In genomic region chr17:57866723-57867122, GRCh38 we compare ENCODE assay signal across 1 cellular context.
TF ChIP-seq lines count a peak whose summit lies in the region.

No MANE protein-coding gene starts in this region.

TF ChIP-seq in H1, 55 proteins besides CTCF, POLR2A, EP300 and RAD21:
- no peak for TF ChIP-seq FOSL1 (IDR thresholded peaks at IDR 0.05; ENCODE audit: insufficient read depth, low read depth, low read length)
- no peak for TF ChIP-seq CTBP2 (IDR thresholded peaks at IDR 0.05; ENCODE audit: borderline replicate concordance, insufficient read depth, insufficient read length, low read length)
- no peak for TF ChIP-seq EZH2 (IDR thresholded peaks at IDR 0.05; ENCODE audit: low read depth, low read length, severe bottlenecking)
- TF ChIP-seq E2F6 (IDR thresholded peaks at IDR 0.05), result no peak
- TF ChIP-seq EGR1 (IDR thresholded peaks at IDR 0.05; ENCODE audit: borderline replicate concordance, low read depth, low read length), result no peak
- TF ChIP-seq JUN (IDR thresholded peaks at IDR 0.05; ENCODE audit: low read depth, low read length), result no peak
- TF ChIP-seq CHD2 (IDR thresholded peaks at IDR 0.05; ENCODE audit: low read length), result no peak
- no peak for TF ChIP-seq SIRT6 (IDR thresholded peaks at IDR 0.05; ENCODE audit: low read length)
- TF ChIP-seq BRCA1 (IDR thresholded peaks at IDR 0.05; ENCODE audit: low read depth, low read length), result no peak
- TF ChIP-seq ATF3 (IDR thresholded peaks at IDR 0.05; ENCODE audit: insufficient read depth, low read depth, low read length), result no peak
- TF ChIP-seq ATF2 (IDR thresholded peaks at IDR 0.05; ENCODE audit: low read length), result no peak
- TF ChIP-seq ASH2L (IDR thresholded peaks at IDR 0.05; ENCODE audit: low read length), result no peak
- TF ChIP-seq NRF1 (IDR thresholded peaks at IDR 0.05; ENCODE audit: low read depth, low read length), result no peak
- TF ChIP-seq RFX5 (IDR thresholded peaks at IDR 0.05; ENCODE audit: borderline replicate concordance, low read depth, low read length), result no peak
- TF ChIP-seq POLR2AphosphoS5 (IDR thresholded peaks at IDR 0.05; ENCODE audit: low read depth, low read length), result no peak
- no peak for TF ChIP-seq MAFK (IDR thresholded peaks at IDR 0.05; ENCODE audit: low read depth, low read length)
- no peak for TF ChIP-seq SRF (IDR thresholded peaks at IDR 0.05; ENCODE audit: low read depth, low read length)
- TF ChIP-seq KDM5A (IDR thresholded peaks at IDR 0.05; ENCODE audit: low read length), result no peak
- TF ChIP-seq SIX5 (IDR thresholded peaks at IDR 0.05; ENCODE audit: low read depth, low read length), result no peak
- no peak for TF ChIP-seq SP4 (IDR thresholded peaks at IDR 0.05; ENCODE audit: low read length)
